In the genomic region with DNA sequence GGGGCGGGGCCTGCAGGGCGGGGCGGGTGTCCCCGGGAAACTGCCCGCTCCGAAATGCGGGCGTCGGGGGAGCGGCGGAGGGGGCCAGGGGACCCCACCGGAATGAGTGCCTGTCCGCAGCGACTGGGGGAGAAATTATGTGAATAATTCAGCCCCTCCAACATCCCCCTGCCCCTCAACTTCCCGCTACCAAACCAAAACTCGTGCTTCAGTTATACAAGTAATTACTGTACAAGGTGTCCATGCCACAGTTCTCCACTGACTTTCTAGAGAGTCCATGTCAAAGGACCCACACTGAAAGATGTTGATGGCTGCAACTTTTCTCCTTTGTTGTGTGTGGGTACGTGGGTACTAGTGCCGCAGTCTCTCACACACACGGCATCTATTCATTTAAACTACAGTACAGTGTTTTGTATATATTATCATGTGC, we compare ENCODE assay signal across 8 cellular contexts. TPM values are rescaled to one million over a fixed set of nuclear protein-coding genes. Genes with fewer than 3 reads are reported as not detected.
A peak's percentile ranks its signal among the peaks of the same experiment; 100 is the strongest.
DNase-seq lines count a peak whose midpoint lies in the region; ATAC-seq and TF ChIP-seq lines count a peak whose summit lies in the region.

No MANE protein-coding gene starts in this region.

- peaks cover 42% of the 10 kb centered on the region for H3K79me2 ChIP-seq in Karpas-422 (ENCODE audit: low read length)
- peaks cover 36% of the 10 kb centered on the region for H3K79me2 ChIP-seq in hepatocyte

- no peaks in the 10 kb centered on the region for H3K27me3 Mint-ChIP-seq in activated naive CD8-positive, alpha-beta T cell treated with anti-CD3 and anti-CD28 coated beads, Interleukin-2, amount 10 ng/mL, durations not matched to agents 7 days and 5 days

- H3K4me1 ChIP-seq in Karpas-422 (ENCODE audit: low read length) (peaks cover 48% of the 10 kb centered on the region), hepatocyte (ENCODE audit: insufficient read depth) (peaks cover 14% of the 10 kb centered on the region), gastrocnemius medialis (peaks cover 31 to 32% of the 10 kb centered on the region in 2 donors)

- TF ChIP-seq CTCF in hepatocyte (IDR thresholded peaks at IDR 0.05; ENCODE audit: poor library complexity) (no peak), gastrocnemius medialis (IDR thresholded peaks at IDR 0.05 in 4 of 5, conservative IDR thresholded peaks at IDR 0.05 in 1 of 5) (no peak)

- peak overlapping the region; percentile 99 for H3K27ac Mint-ChIP-seq in activated naive CD8-positive, alpha-beta T cell treated with anti-CD3 and anti-CD28 coated beads, Interleukin-2, amount 10 ng/mL, durations not matched to agents 7 days and 5 days

- in situ Hi-C loops in gastrocnemius medialis (cut with MboI; ENCODE audit: low sequenced_read_pairs in 4 of 4): loop anchor here in 2 of 4 donors (10.0 to 25.0 kb wide), 3 partner anchors 186 to 356 kb away; no protein-coding TSS in a partner anchor

- H3K4me3 Mint-ChIP-seq in activated naive CD8-positive, alpha-beta T cell treated with anti-CD3 and anti-CD28 coated beads, Interleukin-2, amount 10 ng/mL, durations not matched to agents 7 days and 5 days: peak overlapping the region; percentile 95

- peak; percentile 30 for DNase-seq in GDM1 (lab: John Stamatoyannopoulos, UW)
- DNase-seq in Karpas-422: no peak
- no peak for DNase-seq in activated naive CD8-positive, alpha-beta T cell treated with anti-CD3 and anti-CD28 coated beads, Interleukin-2, amount 10 ng/mL, durations not matched to agents 7 days and 5 days
- DNase-seq in hepatocyte (ENCODE audit: low spot score): no peak
- DNase-seq in gastrocnemius medialis: no peak
- DNase-seq in NCI-H2081 treated with DMSO at 0.1 percent for 48 hours (lab: John Stamatoyannopoulos, UW): no peak
- DNase-seq in NCI-H774 (lab: John Stamatoyannopoulos, UW): no peak

- intact Hi-C loops in gastrocnemius medialis (cut with DNase I; ENCODE audit: low total_unique reads): loop anchor here (2.0 to 10.0 kb wide), 7 partner anchors 74 to 504 kb away; partner anchors contain the start of genes LTA4H and NEDD1

- H3K4me3 ChIP-seq in Karpas-422 (ENCODE audit: low read length): peak overlapping the region; percentile 83
- peak overlapping the region; percentile 95 for H3K4me3 ChIP-seq in hepatocyte
- peak overlapping the region; percentile 83 to 97 (median 86) for H3K4me3 ChIP-seq in gastrocnemius medialis

- no peak for TF ChIP-seq POLR2A in gastrocnemius medialis (IDR thresholded peaks at IDR 0.05)

- peaks cover 31% of the 10 kb centered on the region for H3K4me1 Mint-ChIP-seq in activated naive CD8-positive, alpha-beta T cell treated with anti-CD3 and anti-CD28 coated beads, Interleukin-2, amount 10 ng/mL, durations not matched to agents 7 days and 5 days

- ATAC-seq in GM21528 (IDR thresholded peaks at IDR 0.05; ENCODE audit: low FRiP score, unreplicated experiment): peak; percentile 16
- ATAC-seq in activated naive CD8-positive, alpha-beta T cell treated with anti-CD3 and anti-CD28 coated beads, Interleukin-2, amount 10 ng/mL, durations not matched to agents 7 days and 5 days (ENCODE audit: low read depth): peak; percentile 20
- ATAC-seq in gastrocnemius medialis: peak; percentile 47 to 53

- no peaks in the 10 kb centered on the region for H3K36me3 Mint-ChIP-seq in activated naive CD8-positive, alpha-beta T cell treated with anti-CD3 and anti-CD28 coated beads, Interleukin-2, amount 10 ng/mL, durations not matched to agents 7 days and 5 days

- H3K27me3 ChIP-seq in Karpas-422 (ENCODE audit: low read length) (no peaks in the 10 kb centered on the region), hepatocyte (no peaks in the 10 kb centered on the region), gastrocnemius medialis (no peaks in the 10 kb centered on the region)

- H3K4me2 ChIP-seq in Karpas-422 (ENCODE audit: low read depth, low read length, poor library complexity, severe bottlenecking) (peak overlapping the region; percentile 90), hepatocyte (peak overlapping the region; percentile 86)

- POLR2A ChIA-PET in activated naive CD8-positive, alpha-beta T cell treated with anti-CD3 and anti-CD28 coated beads, Interleukin-2, amount 10 ng/mL, durations not matched to agents 7 days and 5 days (lab: Charles Lee): interaction anchor here (0.6 to 4.2 kb wide), 41 partner anchors 9 to 459 kb away, joined by 3 to 29 read pairs (median 4); partner anchors contain the start of genes CCDC38 and CFAP54

- no peaks in the 10 kb centered on the region for H3K9me2 ChIP-seq in Karpas-422 (replicated peaks; ENCODE audit: insufficient read depth, low read length)
- no peaks in the 10 kb centered on the region for H3K9me2 ChIP-seq in hepatocyte (replicated peaks; ENCODE audit: insufficient read depth)

- no peaks in the 10 kb centered on the region; the same call in 1 of the 2 replicates for H4K20me1 ChIP-seq in Karpas-422 (ENCODE audit: insufficient read depth, low read depth, low read length)
- peaks cover 33% of the 10 kb centered on the region for H4K20me1 ChIP-seq in hepatocyte (ENCODE audit: insufficient read depth, poor library complexity, severe bottlenecking)

- H2AFZ ChIP-seq in Karpas-422 (ENCODE audit: low read length): peak overlapping the region; percentile 55
- peak overlapping the region; percentile 49 for H2AFZ ChIP-seq in hepatocyte

- no peaks in the 10 kb centered on the region for H3K9me3 ChIP-seq in Karpas-422 (ENCODE audit: low read length)
- no peaks in the 10 kb centered on the region for H3K9me3 ChIP-seq in hepatocyte (ENCODE audit: low read depth)
- no peaks in the 10 kb centered on the region for H3K9me3 ChIP-seq in gastrocnemius medialis

- WGBS in hepatocyte (ENCODE audit: low lambda C conversion rate, missing lambda C conversion rate): 5% methylated on average over 5 of the region's 19 CpGs

- H3K27ac ChIP-seq in Karpas-422 (ENCODE audit: low read length) (0 out of 2 replicates have a peak overlapping the region, but pooled peaks have one; percentile 9), hepatocyte (peak overlapping the region; percentile 99), gastrocnemius medialis (peak overlapping the region; percentile 88 to 98 (median 95))

- peak overlapping the region; percentile 64 for H3K9ac ChIP-seq in Karpas-422 (ENCODE audit: low read length)

- no peaks in the 10 kb centered on the region for H3K9me3 Mint-ChIP-seq in activated naive CD8-positive, alpha-beta T cell treated with anti-CD3 and anti-CD28 coated beads, Interleukin-2, amount 10 ng/mL, durations not matched to agents 7 days and 5 days

- no peaks in the 10 kb centered on the region for H3K36me3 ChIP-seq in Karpas-422 (ENCODE audit: insufficient read depth, low read length)
- no peaks in the 10 kb centered on the region for H3K36me3 ChIP-seq in hepatocyte (replicated peaks; ENCODE audit: insufficient read depth, low read depth)
- no peaks in the 10 kb centered on the region for H3K36me3 ChIP-seq in gastrocnemius medialis

RNA-seq across cellular contexts. Expression of gene CDK17, which starts 0.4 kb away (rescaled TPM):
- total RNA-seq in Karpas-422 (2014; rRNA removed; shearing (Covaris generic); ENCODE audit: low replicate concordance): 35.6 and 71.2 TPM in 2 replicates
- 10 to 100 TPM; 51.7 to 60.6 TPM for total RNA-seq in activated naive CD8-positive, alpha-beta T cell treated with anti-CD3 and anti-CD28 coated beads, Interleukin-2, amount 10 ng/mL, durations not matched to agents 7 days and 5 days
- total RNA-seq in hepatocyte (33.1 and 33.5 TPM in 2 replicates), gastrocnemius medialis (10 to 100 TPM; 10.9 to 25.1 (median 20.9) TPM)
- polyA plus RNA-seq in hepatocyte: 10.6 and 13.8 TPM in 2 replicates

Comparison
In these comparisons a context has a peak if more than half of its experiments do, and no peak if none do; other contexts are left out.
1. H3K27ac ChIP-seq: peak in every context shown above with its lines; median percentile 99 in hepatocyte; 95 in gastrocnemius medialis; 9 in Karpas-422.